19 cellular contexts compared by ENCODE assay signal in genomic region chr7:94239661-94240234, GRCh38.
DNase-seq lines count a peak whose midpoint lies in the region; ATAC-seq, FAIRE-seq and TF ChIP-seq lines count a peak whose summit lies in the region.
"Had no signal": no experiment of that assay in that cellular context is flagged by ENCODE, and none has a peak within 500 bp of the region (broad histone marks: within the 10 kb centered on the region; RNA-seq: fewer than 3 reads in every experiment).

No MANE protein-coding gene starts in this region.

- intact Hi-C loops in Right ventricle myocardium superior (cut with DNase I) (no loop called here), Right ventricle myocardium inferior (cut with DNase I) (no loop called here), GM12878 (cut with micrococcal nuclease; ENCODE audit: unreplicated experiment) (no loop called here), natural killer cell (cut with micrococcal nuclease) (no loop called here)

- no peak for TF ChIP-seq EP300 in GM12878 (IDR thresholded peaks at IDR 0.05; ENCODE audit: borderline replicate concordance in 1 of 2, control insufficient read depth in 1 of 2, low read depth in 2 of 2, low read length in 2 of 2)

- no peaks in the 10 kb centered on the region; a peak in 1 of 4 replicates for H3K27me3 ChIP-seq in GM12878 (replicated peaks in 1 of 2; ENCODE audit: control insufficient read depth in 2 of 2, insufficient read depth in 2 of 2, low read length in 1 of 2)
- H3K27me3 ChIP-seq: sigmoid colon had no signal

- ATAC-seq in Right ventricle myocardium superior (ENCODE audit: poor library complexity) (peak; percentile 60), Right ventricle myocardium inferior (no peak), GM12878 (peak; percentile 42), natural killer cell (no peak)
- ATAC-seq: left lobe of liver; stimulated activated naive CD8-positive, alpha-beta T cell treated with anti-CD3 and anti-CD28 coated beads, Interleukin-15, amount 100 ng/mL, for 72 hours had no signal

- H3K27ac Mint-ChIP-seq in natural killer cell = no peak overlapping the region
- H3K27ac Mint-ChIP-seq: activated naive CD4-positive, alpha-beta T cell treated with anti-CD3 and anti-CD28 coated beads, Interleukin-2, amount 50 U/mL, for 24 hours; activated T-cell treated with anti-CD3 and anti-CD28 coated beads, Interleukin-2, amount 50 U/mL, for 24 hours; stimulated activated naive CD8-positive, alpha-beta T cell treated with anti-CD3 and anti-CD28 coated beads, Interleukin-15, amount 100 ng/mL, for 72 hours had no signal

- CTCF ChIA-PET in GM12878 (lab: Yijun Ruan, JAX) = interaction anchor here (1.2 to 2.0 kb wide), 2 partner anchors 107 to 427 kb away, joined by 3 to 4 read pairs; no protein-coding TSS in a partner anchor

- H3K4me2 ChIP-seq in GM12878 (ENCODE audit: control insufficient read depth, insufficient read depth) = no peak overlapping the region

- H3K4me1 ChIP-seq in GM12878 (ENCODE audit: control insufficient read depth, insufficient read depth, low read length) = no peaks in the 10 kb centered on the region
- H3K4me1 ChIP-seq: HAP-1 had no signal

- SMC1A ChIA-PET in GM12878 (lab: Charles Lee; ENCODE audit: uncharacterized antibody, unreplicated experiment) = interaction anchor here (0.7 to 2.5 kb wide), 9 partner anchors 8 to 416 kb away, joined by 3 to 8 read pairs (median 3); partner anchors contain the start of gene SGCE

- no peaks in the 10 kb centered on the region for H3K36me3 Mint-ChIP-seq in natural killer cell
- H3K36me3 Mint-ChIP-seq: activated naive CD4-positive, alpha-beta T cell treated with anti-CD3 and anti-CD28 coated beads, Interleukin-2, amount 50 U/mL, for 24 hours had no signal

- no peaks in the 10 kb centered on the region for H4K20me1 ChIP-seq in GM12878 (ENCODE audit: control insufficient read depth, insufficient read depth)

- H3K27ac ChIP-seq in GM12878 (ENCODE audit: control insufficient read depth, insufficient read depth) = no peak overlapping the region
- H3K27ac ChIP-seq: sigmoid colon had no signal

- no peak for FAIRE-seq in GM12878 (lab: Jason Lieb, UNC)
- FAIRE-seq: colon, endometrium had no signal

- BruUV-seq in GM12878 (replicated peaks; lab: Mats Ljungman, UMichigan) = no TSS peak

- H3K9me3 ChIP-seq in GM12878 (replicated peaks; ENCODE audit: control insufficient read depth, insufficient read depth, low read length) = no peaks in the 10 kb centered on the region
- H3K9me3 ChIP-seq: HAP-1, sigmoid colon had no signal

- H3K4me1 Mint-ChIP-seq in natural killer cell = no peaks in the 10 kb centered on the region
- H3K4me1 Mint-ChIP-seq: activated naive CD4-positive, alpha-beta T cell treated with anti-CD3 and anti-CD28 coated beads, Interleukin-2, amount 50 U/mL, for 24 hours; stimulated activated naive CD8-positive, alpha-beta T cell treated with anti-CD3 and anti-CD28 coated beads, Interleukin-15, amount 100 ng/mL, for 72 hours had no signal

- DNase-seq in Right ventricle myocardium superior (peak; percentile 61), Right ventricle myocardium inferior (ENCODE audit: missing footprints) (no peak), GM12878 (ENCODE audit: low read depth, low spot score) (no peak), islet precursor cell (peak; percentile 57), inferior parietal cortex (ENCODE audit: extremely low spot score) (no peak), AG08396 (ENCODE audit: low spot score) (no peak), natural killer cell (no peak)
- DNase-seq in activated CD4-positive, alpha-beta T cell treated with anti-CD3 and anti-CD28 coated beads, Interleukin-2, amount 50 U/mL, for 48 hours = no peak
- DNase-seq: activated T-cell treated with anti-CD3 and anti-CD28 coated beads, Interleukin-2, amount 50 U/mL, for 24 hours; NCI-H1092; sigmoid colon; stimulated activated CD4-positive, alpha-beta T cell treated with anti-CD3 and anti-CD28 coated beads, Interleukin-1b, Interleukin-23, amount 100 ng/mL, for 48 hours; stimulated activated naive CD8-positive, alpha-beta T cell treated with anti-CD3 and anti-CD28 coated beads, Interleukin-15, amount 100 ng/mL, for 72 hours; T-helper 1 cell had no signal

- POLR2A ChIA-PET in GM12878 (lab: Charles Lee) = no interaction called here

- 31% methylated on average over 4 of the region's 4 CpGs for WGBS in GM12878 (ENCODE audit: insufficient coverage, insufficient replicate concordance, low lambda C conversion rate, missing lambda C conversion rate)

- no peaks in the 10 kb centered on the region for H3K79me2 ChIP-seq in GM12878 (ENCODE audit: control insufficient read depth, insufficient read depth, low read length)

- H3K36me3 ChIP-seq in GM12878 (ENCODE audit: control insufficient read depth in 2 of 2, insufficient read depth in 2 of 2, low read length in 1 of 2) = no peaks in the 10 kb centered on the region
- H3K36me3 ChIP-seq: HAP-1, sigmoid colon had no signal

- RAD21 ChIA-PET in GM12878 (lab: Charles Lee; ENCODE audit: unreplicated experiment) = no interaction called here

- no peak for TF ChIP-seq RAD21 in GM12878 (IDR thresholded peaks at IDR 0.05; ENCODE audit: insufficient read depth, low read depth, low read length)

- H2AFZ ChIP-seq in GM12878 (ENCODE audit: control insufficient read depth, low read depth, low read length) = no peak overlapping the region

- in situ Hi-C loops in GM12878 (cut with MboI) = no loop called here

- TF ChIP-seq POLR2A in GM12878 (IDR thresholded peaks at IDR 0.05; ENCODE audit: low read depth, low read length) = no peak

- no peak overlapping the region for H3K9ac ChIP-seq in GM12878 (ENCODE audit: control insufficient read depth, insufficient read depth, low read length)

- no peak for TF ChIP-seq CTCF in GM12878 (IDR thresholded peaks at IDR 0.05 in 2 of 3, conservative IDR thresholded peaks at IDR 0.05 in 1 of 3; ENCODE audit: control insufficient read depth in 2 of 3, extremely low read depth in 1 of 3, insufficient read depth in 1 of 3, low read depth in 3 of 3, low read length in 3 of 3)
- TF ChIP-seq CTCF in natural killer cell (IDR thresholded peaks at IDR 0.05) = no peak

- no peak overlapping the region for H3K4me3 ChIP-seq in GM12878
- H3K4me3 ChIP-seq: HAP-1, sigmoid colon had no signal

- no peaks in the 10 kb centered on the region for H3K9me3 Mint-ChIP-seq in natural killer cell
- H3K9me3 Mint-ChIP-seq: activated naive CD4-positive, alpha-beta T cell treated with anti-CD3 and anti-CD28 coated beads, Interleukin-2, amount 50 U/mL, for 24 hours; activated T-cell treated with anti-CD3 and anti-CD28 coated beads, Interleukin-2, amount 50 U/mL, for 24 hours; stimulated activated naive CD8-positive, alpha-beta T cell treated with anti-CD3 and anti-CD28 coated beads, Interleukin-15, amount 100 ng/mL, for 72 hours had no signal

- H3K4me3 Mint-ChIP-seq in natural killer cell = no peak overlapping the region
- H3K4me3 Mint-ChIP-seq: activated naive CD4-positive, alpha-beta T cell treated with anti-CD3 and anti-CD28 coated beads, Interleukin-2, amount 50 U/mL, for 24 hours; activated T-cell treated with anti-CD3 and anti-CD28 coated beads, Interleukin-2, amount 50 U/mL, for 24 hours; stimulated activated naive CD8-positive, alpha-beta T cell treated with anti-CD3 and anti-CD28 coated beads, Interleukin-15, amount 100 ng/mL, for 72 hours had no signal

- H3K27me3 Mint-ChIP-seq in natural killer cell (ENCODE audit: low read depth in 2 of 2) = no peaks in the 10 kb centered on the region
- H3K27me3 Mint-ChIP-seq: activated naive CD4-positive, alpha-beta T cell treated with anti-CD3 and anti-CD28 coated beads, Interleukin-2, amount 50 U/mL, for 24 hours; activated T-cell treated with anti-CD3 and anti-CD28 coated beads, Interleukin-2, amount 50 U/mL, for 24 hours; stimulated activated naive CD8-positive, alpha-beta T cell treated with anti-CD3 and anti-CD28 coated beads, Interleukin-15, amount 100 ng/mL, for 72 hours had no signal

TF ChIP-seq in GM12878, 131 proteins besides CTCF, POLR2A, EP300 and RAD21 (continues in another document):
- TF ChIP-seq POU2F2 (IDR thresholded peaks at IDR 0.05; ENCODE audit: borderline replicate concordance, low read depth, low read length) = no peak
- TF ChIP-seq ZBTB33 (IDR thresholded peaks at IDR 0.05) = no peak
- TF ChIP-seq POLR2AphosphoS5 (IDR thresholded peaks at IDR 0.05; ENCODE audit: low read length) = no peak
- no peak for TF ChIP-seq E2F8 (IDR thresholded peaks at IDR 0.05; ENCODE audit: low read depth, partially characterized antibody)
- no peak for TF ChIP-seq CBX3 (IDR thresholded peaks at IDR 0.05; ENCODE audit: borderline replicate concordance, low read depth)

Comparison
In these comparisons a context has a peak if more than half of its experiments do, and no peak if none do; other contexts are left out.
1. ATAC-seq: peak in Right ventricle myocardium superior (single experiment) and GM12878 (single experiment); none in Right ventricle myocardium inferior (single experiment) and natural killer cell (0 of 3).
2. DNase-seq: peak in Right ventricle myocardium superior (single experiment) and islet precursor cell (single experiment); none in Right ventricle myocardium inferior (single experiment), GM12878 (single experiment), inferior parietal cortex (single experiment), AG08396 (single experiment), natural killer cell (single experiment) and activated CD4-positive, alpha-beta T cell treated with anti-CD3 and anti-CD28 coated beads, Interleukin-2, amount 50 U/mL, for 48 hours (0 of 2).